12 cellular contexts compared by ENCODE assay signal in the genomic region with DNA sequence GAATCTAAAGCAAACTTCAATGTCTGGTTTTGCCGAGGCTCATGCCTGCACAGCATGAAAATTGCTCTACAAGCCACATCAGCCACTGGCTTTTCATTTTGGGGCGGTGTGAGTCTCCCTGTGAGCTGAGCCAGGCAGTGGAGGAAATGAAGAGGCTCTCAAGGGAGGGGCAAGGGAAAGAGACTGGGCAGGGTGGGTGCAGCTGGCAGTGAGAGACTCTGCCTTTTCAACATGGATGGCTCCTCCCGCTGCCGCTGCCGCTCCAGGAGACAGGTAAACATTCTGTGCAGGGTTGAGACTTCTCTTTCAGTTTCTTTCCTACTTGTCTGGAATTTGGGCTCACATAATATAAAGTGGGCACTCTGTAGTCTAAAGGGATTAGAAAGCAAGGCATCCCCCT. TPM values are rescaled to one million over a fixed set of nuclear protein-coding genes. Genes with fewer than 3 reads are reported as not detected.
DNase-seq lines count a peak whose midpoint lies in the region; ATAC-seq and TF ChIP-seq lines count a peak whose summit lies in the region.
"Had no signal": no experiment of that assay in that cellular context is flagged by ENCODE, and none has a peak within 500 bp of the region (broad histone marks: within the 10 kb centered on the region; RNA-seq: fewer than 3 reads in every experiment).

No MANE protein-coding gene starts in this region.

- H3K36me3 ChIP-seq in ovary = no peaks in the 10 kb centered on the region

- DNase-seq in T-helper 1 cell (no peak), NCI-H2107 treated with DMSO at 0.1 percent for 48 hours (lab: John Stamatoyannopoulos, UW; ENCODE audit: unreplicated experiment) (peak; percentile 68), cerebellar cortex (ENCODE audit: low spot score) (no peak), G401 (ENCODE audit: low spot score) (no peak), ovary (no peak)
- DNase-seq in central memory CD8-positive, alpha-beta T cell (ENCODE audit: low spot score in 2 of 2) = no peak
- DNase-seq in stimulated activated naive CD8-positive, alpha-beta T cell treated with anti-CD3 and anti-CD28 coated beads, Interleukin-15, amount 100 ng/mL, for 72 hours = no peak
- DNase-seq: ACHN, endodermal cell had no signal

- H3K9me3 Mint-ChIP-seq in T-helper 1 cell treated with Interleukin-12 subunit alpha and Interleukin-12 subunit beta and Interleukin-4 antibody, amounts not matched to agents 30 μg/mL and 1 μg/mL, for 36 hours = no peaks in the 10 kb centered on the region
- H3K9me3 Mint-ChIP-seq in central memory CD8-positive, alpha-beta T cell = no peaks in the 10 kb centered on the region
- no peaks in the 10 kb centered on the region for H3K9me3 Mint-ChIP-seq in stimulated activated naive CD8-positive, alpha-beta T cell treated with anti-CD3 and anti-CD28 coated beads, Interleukin-15, amount 100 ng/mL, for 72 hours
- H3K9me3 Mint-ChIP-seq: activated naive CD4-positive, alpha-beta T cell treated with anti-CD3 and anti-CD28 coated beads, Interleukin-2, amount 50 U/mL, for 24 hours; endodermal cell had no signal

- H3K27ac ChIP-seq in ovary = no peak overlapping the region

- H3K27ac Mint-ChIP-seq in T-helper 1 cell treated with Interleukin-12 subunit alpha and Interleukin-12 subunit beta and Interleukin-4 antibody, amounts not matched to agents 30 μg/mL and 1 μg/mL, for 36 hours = no peak overlapping the region
- no peak overlapping the region for H3K27ac Mint-ChIP-seq in central memory CD8-positive, alpha-beta T cell (ENCODE audit: low read depth)
- H3K27ac Mint-ChIP-seq in stimulated activated naive CD8-positive, alpha-beta T cell treated with anti-CD3 and anti-CD28 coated beads, Interleukin-15, amount 100 ng/mL, for 72 hours = peak overlapping the region in 1 of 2 donors; percentile 1
- H3K27ac Mint-ChIP-seq: activated naive CD4-positive, alpha-beta T cell treated with anti-CD3 and anti-CD28 coated beads, Interleukin-2, amount 50 U/mL, for 24 hours; endodermal cell had no signal

- H3K9me3 ChIP-seq in ovary = no peaks in the 10 kb centered on the region

- TF ChIP-seq EP300 in ovary (IDR thresholded peaks at IDR 0.05) = no peak

- H3K27me3 Mint-ChIP-seq in T-helper 1 cell treated with Interleukin-12 subunit alpha and Interleukin-12 subunit beta and Interleukin-4 antibody, amounts not matched to agents 30 μg/mL and 1 μg/mL, for 36 hours (ENCODE audit: low read depth) = peaks cover 57% of the 10 kb centered on the region
- H3K27me3 Mint-ChIP-seq in central memory CD8-positive, alpha-beta T cell = peaks cover 29% of the 10 kb centered on the region
- peaks cover 47% of the 10 kb centered on the region for H3K27me3 Mint-ChIP-seq in stimulated activated naive CD8-positive, alpha-beta T cell treated with anti-CD3 and anti-CD28 coated beads, Interleukin-15, amount 100 ng/mL, for 72 hours

- peaks cover 1% of the 10 kb centered on the region for H3K36me3 Mint-ChIP-seq in T-helper 1 cell treated with Interleukin-12 subunit alpha and Interleukin-12 subunit beta and Interleukin-4 antibody, amounts not matched to agents 30 μg/mL and 1 μg/mL, for 36 hours (ENCODE audit: low read depth)
- peaks cover 1% of the 10 kb centered on the region for H3K36me3 Mint-ChIP-seq in central memory CD8-positive, alpha-beta T cell (ENCODE audit: insufficient read depth)
- H3K36me3 Mint-ChIP-seq: activated naive CD4-positive, alpha-beta T cell treated with anti-CD3 and anti-CD28 coated beads, Interleukin-2, amount 50 U/mL, for 24 hours had no signal

- H3K4me3 Mint-ChIP-seq in T-helper 1 cell treated with Interleukin-12 subunit alpha and Interleukin-12 subunit beta and Interleukin-4 antibody, amounts not matched to agents 30 μg/mL and 1 μg/mL, for 36 hours = peak overlapping the region; percentile 3
- H3K4me3 Mint-ChIP-seq in central memory CD8-positive, alpha-beta T cell = peak overlapping the region; percentile 48
- peak overlapping the region; percentile 19 to 45 for H3K4me3 Mint-ChIP-seq in stimulated activated naive CD8-positive, alpha-beta T cell treated with anti-CD3 and anti-CD28 coated beads, Interleukin-15, amount 100 ng/mL, for 72 hours
- H3K4me3 Mint-ChIP-seq: activated naive CD4-positive, alpha-beta T cell treated with anti-CD3 and anti-CD28 coated beads, Interleukin-2, amount 50 U/mL, for 24 hours; endodermal cell had no signal

- no peak for TF ChIP-seq POLR2A in ovary (IDR thresholded peaks at IDR 0.05)

- intact Hi-C loops in ovary (cut with DNase I) = no loop called here

- peaks cover 23% of the 10 kb centered on the region for H3K4me1 Mint-ChIP-seq in T-helper 1 cell treated with Interleukin-12 subunit alpha and Interleukin-12 subunit beta and Interleukin-4 antibody, amounts not matched to agents 30 μg/mL and 1 μg/mL, for 36 hours (ENCODE audit: low read depth)
- peaks cover 8% of the 10 kb centered on the region for H3K4me1 Mint-ChIP-seq in central memory CD8-positive, alpha-beta T cell
- H3K4me1 Mint-ChIP-seq in stimulated activated naive CD8-positive, alpha-beta T cell treated with anti-CD3 and anti-CD28 coated beads, Interleukin-15, amount 100 ng/mL, for 72 hours = peaks cover 27% of the 10 kb centered on the region

- ATAC-seq in central memory CD8-positive, alpha-beta T cell (replicated peaks; ENCODE audit: extremely low read depth, poor library complexity, severe bottlenecking) = no peak
- ATAC-seq in stimulated activated naive CD8-positive, alpha-beta T cell treated with anti-CD3 and anti-CD28 coated beads, Interleukin-15, amount 100 ng/mL, for 72 hours = no peak

- in situ Hi-C loops in G401 (cut with HindIII; ENCODE audit: low sequenced_read_pairs) = no loop called here

- H3K4me1 ChIP-seq in ovary (ENCODE audit: insufficient read depth) = peaks cover 5% of the 10 kb centered on the region

- no peak for TF ChIP-seq CTCF in ovary (IDR thresholded peaks at IDR 0.05)

- no peak overlapping the region for H3K4me3 ChIP-seq in ovary

- no peaks in the 10 kb centered on the region for H3K27me3 ChIP-seq in ovary

- WGBS in ovary, 3 donors = 62 to 76% (median 75%) methylated on average over 5 of the region's 5 CpGs

RNA-seq across cellular contexts. Expression of a gene that starts 11.3 kb away (rescaled TPM):
- total RNA-seq in G401 (2014; rRNA removed; shearing (Covaris generic)) = not detected in 2 replicates
- 1 to 10 TPM in 1 of 7 donors, under 1 TPM in 3, not detected in 3; 0.13 to 1.1 (median 0.70) TPM for total RNA-seq in ovary
- under 1 TPM in 1 of 2 donors, not detected in 1; 0.88 TPM for polyA plus RNA-seq in ovary

RNA-seq across cellular contexts. Expression of a gene that starts 17.9 kb away (rescaled TPM):
- total RNA-seq in G401 (2014; rRNA removed; shearing (Covaris generic)) = not detected in 2 replicates
- 10 to 100 TPM in 1 of 7 donors, 1 to 10 TPM in 3, under 1 TPM in 2, not detected in 1; 0.15 to 13.3 (median 1.8) TPM for total RNA-seq in ovary
- 1 to 10 TPM in 1 of 2 donors, under 1 TPM in 1; 0.90 to 2.3 TPM for polyA plus RNA-seq in ovary
- total RNA-seq: endodermal cell, temporal lobe had no signal

RNA-seq across cellular contexts. Expression of a gene that starts 31.8 kb away (rescaled TPM):
- total RNA-seq in G401 (2014; rRNA removed; shearing (Covaris generic)) = 0.85 TPM in 1 of 2 replicates, not detected in the other
- 1 to 10 TPM in 6 of 7 donors, under 1 TPM in 1; 0.12 to 5.2 (median 3.6) TPM for total RNA-seq in ovary
- 10 to 100 TPM in 1 of 2 donors, 1 to 10 TPM in 1; 3.0 to 11.5 TPM for polyA plus RNA-seq in ovary
- total RNA-seq: endodermal cell had no signal
